ENCODE assay signal across 17 cellular contexts in the genomic region with DNA sequence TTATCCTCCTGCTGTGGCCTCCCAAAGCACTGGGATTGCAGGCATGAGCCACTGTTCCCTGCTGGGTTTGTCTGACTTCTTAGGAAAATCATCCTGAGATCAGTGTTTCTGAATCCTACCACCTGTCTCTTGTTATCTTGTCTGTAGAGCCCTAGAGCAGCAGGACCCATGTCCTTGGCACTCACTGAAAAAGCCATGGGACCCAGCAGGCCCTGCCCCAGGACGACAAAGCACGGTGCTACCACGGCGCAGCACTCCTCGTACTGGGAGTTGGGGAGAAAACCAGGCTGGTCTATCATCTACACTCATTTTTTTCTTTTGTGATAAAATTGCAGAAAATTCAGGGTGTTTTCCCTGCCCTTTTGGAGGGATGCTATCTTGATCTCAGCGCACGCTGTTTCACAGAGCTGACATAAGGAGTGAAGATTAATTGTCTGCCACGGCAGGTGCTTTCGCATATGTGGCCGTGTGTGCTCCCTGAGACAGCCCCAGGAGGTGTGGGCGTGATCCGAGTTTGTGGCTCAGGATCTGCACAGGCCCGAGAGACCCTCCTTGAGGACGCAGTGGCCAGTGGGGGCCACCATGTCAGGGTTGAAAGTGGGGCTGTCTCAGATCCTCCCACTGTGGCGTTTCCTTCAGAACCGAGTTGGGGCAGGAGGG.
DNase-seq lines count a peak whose midpoint lies in the region; ATAC-seq and TF ChIP-seq lines count a peak whose summit lies in the region.
"Had no signal": no experiment of that assay in that cellular context is flagged by ENCODE, and none has a peak within 500 bp of the region (broad histone marks: within the 10 kb centered on the region; RNA-seq: fewer than 3 reads in every experiment).

No MANE protein-coding gene starts in this region.

- WGBS in esophagus muscularis mucosa = 91% methylated on average over 16 of the region's 16 CpGs

- H3K9me3 Mint-ChIP-seq in chondrocyte (ENCODE audit: low read depth) = no peaks in the 10 kb centered on the region

- H3K36me3 ChIP-seq in esophagus muscularis mucosa = peaks cover 0 to 6% (median 0%) of the 10 kb centered on the region in 4 donors

- no peaks in the 10 kb centered on the region for H3K27me3 ChIP-seq in esophagus muscularis mucosa

- no peak overlapping the region for H3K27ac Mint-ChIP-seq in chondrocyte (ENCODE audit: unreplicated experiment)

- intact Hi-C loops in esophagus muscularis mucosa (cut with DNase I) = no loop called here

- H3K36me3 Mint-ChIP-seq in chondrocyte (ENCODE audit: low read depth) = peaks cover 17% of the 10 kb centered on the region

- peaks cover 14% of the 10 kb centered on the region for H3K4me1 Mint-ChIP-seq in chondrocyte (ENCODE audit: low read depth)

- H3K4me3 ChIP-seq in esophagus muscularis mucosa = no peak overlapping the region
- H3K4me3 ChIP-seq: A549 had no signal

- H3K27ac ChIP-seq in esophagus muscularis mucosa (replicated peaks in 1 of 4) = no peak overlapping the region
- H3K27ac ChIP-seq: A549, RWPE1 had no signal

- TF ChIP-seq POLR2A in esophagus muscularis mucosa (IDR thresholded peaks at IDR 0.05; ENCODE audit: low read depth) = no peak

- ATAC-seq in GM19023 (IDR thresholded peaks at IDR 0.05; ENCODE audit: unreplicated experiment) = no peak
- ATAC-seq: A549 had no signal

- no peaks in the 10 kb centered on the region for H3K9me3 ChIP-seq in esophagus muscularis mucosa
- H3K9me3 ChIP-seq: A549 had no signal

- no peak for TF ChIP-seq EP300 in esophagus muscularis mucosa (IDR thresholded peaks at IDR 0.05)

- no peak overlapping the region for H3K4me3 Mint-ChIP-seq in chondrocyte (ENCODE audit: unreplicated experiment)
- H3K4me3 Mint-ChIP-seq: CD4-positive, alpha-beta memory T cell had no signal

- DNase-seq in activated T-cell treated with anti-CD3 and anti-CD28 coated beads, Interleukin-2, amount 50 U/mL, for 48 hours = peak; percentile 2 to 9
- DNase-seq in activated T-cell treated with anti-CD3 and anti-CD28 coated beads for 4 hours (no peak), NCI-H524 (lab: John Stamatoyannopoulos, UW) (peak; percentile 39 to 74), chondrocyte (ENCODE audit: low spot score) (peak; percentile 59), esophagus muscularis mucosa (ENCODE audit: extremely low spot score) (no peak)
- DNase-seq in stimulated activated CD4-positive, alpha-beta T cell treated with anti-CD3 and anti-CD28 coated beads, Interleukin-4, amount 100 ng/mL, for 4 hours = no peak
- DNase-seq: Calu3; CD4-positive, alpha-beta memory T cell; KBM-7; NCI-H1105; NCI-H187 treated with DMSO at 0.1 percent for 48 hours; NCI-H446; NCI-H748 treated with DMSO at 0.1 percent for 48 hours; SIG-M5 had no signal

- TF ChIP-seq CTCF in chondrocyte (IDR thresholded peaks at IDR 0.05) = no peak
- no peak for TF ChIP-seq CTCF in esophagus muscularis mucosa (IDR thresholded peaks at IDR 0.05)

- H3K4me1 ChIP-seq in esophagus muscularis mucosa = peaks cover 0 to 11% (median 4%) of the 10 kb centered on the region in 4 donors
- H3K4me1 ChIP-seq: A549 had no signal

- H3K27me3 Mint-ChIP-seq in chondrocyte (ENCODE audit: low read depth) = no peaks in the 10 kb centered on the region
- H3K27me3 Mint-ChIP-seq: CD4-positive, alpha-beta memory T cell had no signal

Comparison
In these comparisons a context has a peak if more than half of its experiments do, and no peak if none do; other contexts are left out.
1. DNase-seq: peak in activated T-cell treated with anti-CD3 and anti-CD28 coated beads, Interleukin-2, amount 50 U/mL, for 48 hours (2 of 2), NCI-H524 (2 of 2) and chondrocyte (single experiment); none in activated T-cell treated with anti-CD3 and anti-CD28 coated beads for 4 hours (single experiment), stimulated activated CD4-positive, alpha-beta T cell treated with anti-CD3 and anti-CD28 coated beads, Interleukin-4, amount 100 ng/mL, for 4 hours (0 of 2) and esophagus muscularis mucosa (single experiment).